Comparison of ENCODE assay signal across 9 cellular contexts in genomic region chr1:111441573-111442192, GRCh38. TPM values are rescaled to one million over a fixed set of nuclear protein-coding genes. Genes with fewer than 3 reads are reported as not detected.
DNase-seq lines count a peak whose midpoint lies in the region; ATAC-seq, FAIRE-seq and TF ChIP-seq lines count a peak whose summit lies in the region.
"Had no signal": no experiment of that assay in that cellular context is flagged by ENCODE, and none has a peak within 500 bp of the region (broad histone marks: within the 10 kb centered on the region; RNA-seq: fewer than 3 reads in every experiment).

No MANE protein-coding gene starts in this region.

- H3K9ac ChIP-seq in HUES6 (ENCODE audit: low read length) (peak overlapping the region; percentile 13), endodermal cell (ENCODE audit: extremely low read depth, low read length, poor library complexity, severe bottlenecking) (no peak overlapping the region)

- peaks cover 26% of the 10 kb centered on the region for H3K4me1 ChIP-seq in CD4-positive, alpha-beta memory T cell (ENCODE audit: insufficient read depth, low read length)
- H3K4me1 ChIP-seq in HUES6 (ENCODE audit: control insufficient read depth, insufficient read depth, low read length) (no peaks in the 10 kb centered on the region), endodermal cell (ENCODE audit: control insufficient read depth, insufficient read depth, low read length) (peaks cover 2% of the 10 kb centered on the region), small intestine (ENCODE audit: control insufficient read depth in 2 of 2, insufficient read depth in 1 of 2, low read depth in 1 of 2, low read length in 1 of 2) (peaks cover 2% of the 10 kb centered on the region in 2 donors)
- H3K4me1 ChIP-seq: psoas muscle had no signal

- no peaks in the 10 kb centered on the region for H3K27me3 Mint-ChIP-seq in CD4-positive, alpha-beta memory T cell
- no peaks in the 10 kb centered on the region for H3K27me3 Mint-ChIP-seq in endodermal cell (ENCODE audit: insufficient read depth)
- H3K27me3 Mint-ChIP-seq in mesothelial cell of epicardium (ENCODE audit: low read depth) = no peaks in the 10 kb centered on the region

- peak; percentile 62 to 72 (median 64) for DNase-seq in CD4-positive, alpha-beta memory T cell
- DNase-seq in activated CD4-positive, alpha-beta T cell treated with anti-CD3 and anti-CD28 coated beads, Interleukin-2, amount 50 U/mL, for 1 hour = peak; percentile 75
- DNase-seq in endodermal cell (peak; percentile 88), small intestine (peak; percentile 16), NCI-H748 (lab: John Stamatoyannopoulos, UW; ENCODE audit: unreplicated experiment) (no peak), mesothelial cell of epicardium (ENCODE audit: low spot score in 2 of 2, unreplicated experiment in 2 of 2) (no peak)

- no peak overlapping the region for H3K4me3 Mint-ChIP-seq in CD4-positive, alpha-beta memory T cell
- H3K4me3 Mint-ChIP-seq in endodermal cell (no peak overlapping the region), mesothelial cell of epicardium (no peak overlapping the region)

- CTCF ChIA-PET in CD4-positive, alpha-beta memory T cell (lab: Charles Lee; ENCODE audit: partially characterized antibody) = interaction anchor here (0.6 to 4.4 kb wide), 12 partner anchors 14 to 412 kb away, joined by 3 to 23 read pairs (median 3); partner anchors contain the start of gene OVGP1

- intact Hi-C loops in CD4-positive, alpha-beta memory T cell (cut with micrococcal nuclease) = loop anchor here (1.0 to 2.0 kb wide), 5 partner anchors 35 to 328 kb away; no protein-coding TSS in a partner anchor

- H3K27me3 ChIP-seq in CD4-positive, alpha-beta memory T cell (ENCODE audit: insufficient read depth, low read length) = no peaks in the 10 kb centered on the region
- H3K27me3 ChIP-seq in HUES6 (ENCODE audit: control insufficient read depth, insufficient read depth, low read length) (no peaks in the 10 kb centered on the region), endodermal cell (ENCODE audit: control insufficient read depth, insufficient read depth, low read length, poor library complexity, severe bottlenecking) (no peaks in the 10 kb centered on the region), small intestine (ENCODE audit: control insufficient read depth in 2 of 2, insufficient read depth in 2 of 2, low read length in 2 of 2) (no peaks in the 10 kb centered on the region)

- WGBS in endodermal cell (ENCODE audit: insufficient coverage in 1 of 2, insufficient read length in 1 of 2), 2 experiments = 71 to 100% methylated on average over 2 to 9 of the region's 9 CpGs
- 53 to 61% (median 59%) methylated on average over 9 of the region's 9 CpGs for WGBS in small intestine, 3 donors

- H3K36me3 ChIP-seq in CD4-positive, alpha-beta memory T cell (ENCODE audit: insufficient read depth, low read length) = peaks cover 80% of the 10 kb centered on the region
- H3K36me3 ChIP-seq in HUES6 (ENCODE audit: control insufficient read depth, insufficient read depth, low read length) (peaks cover 94% of the 10 kb centered on the region), endodermal cell (ENCODE audit: control insufficient read depth, insufficient read depth, low read length) (peaks cover 93% of the 10 kb centered on the region), small intestine (ENCODE audit: control insufficient read depth in 2 of 2, insufficient read depth in 2 of 2, low read length in 2 of 2) (peaks cover 21 to 25% of the 10 kb centered on the region in 2 donors)

- H3K4me3 ChIP-seq in CD4-positive, alpha-beta memory T cell (ENCODE audit: low read length in 2 of 2) = no peak overlapping the region
- H3K4me3 ChIP-seq in HUES6 (ENCODE audit: low read depth, low read length) (no peak overlapping the region), endodermal cell (ENCODE audit: low read length) (no peak overlapping the region), small intestine (ENCODE audit: low read depth in 1 of 2, low read length in 2 of 2) (no peak overlapping the region)
- H3K4me3 ChIP-seq: psoas muscle had no signal

- no peaks in the 10 kb centered on the region for H3K9me3 ChIP-seq in CD4-positive, alpha-beta memory T cell (ENCODE audit: control insufficient read depth in 1 of 2, low read length in 2 of 2)
- H3K9me3 ChIP-seq in HUES6 (ENCODE audit: control insufficient read depth, insufficient read depth, low read depth, low read length) = no peaks in the 10 kb centered on the region
- no peaks in the 10 kb centered on the region for H3K9me3 ChIP-seq in endodermal cell (ENCODE audit: control insufficient read depth, low read length)
- no peaks in the 10 kb centered on the region for H3K9me3 ChIP-seq in small intestine (ENCODE audit: control insufficient read depth, low read depth)
- H3K9me3 ChIP-seq: psoas muscle had no signal

- H3K27ac ChIP-seq in CD4-positive, alpha-beta memory T cell (ENCODE audit: low read depth, low read length) = peak overlapping the region; percentile 12
- H3K27ac ChIP-seq in HUES6 (ENCODE audit: low read depth, low read length) (no peak overlapping the region), endodermal cell (ENCODE audit: low read depth, low read length) (no peak overlapping the region), small intestine (ENCODE audit: low read depth in 1 of 2, low read length in 1 of 2) (no peak overlapping the region)
- H3K27ac ChIP-seq: psoas muscle had no signal

- POLR2A ChIA-PET in CD4-positive, alpha-beta memory T cell (lab: Charles Lee; ENCODE audit: partially characterized antibody) = interaction anchor here (0.7 to 2.6 kb wide), 6 partner anchors 12 to 254 kb away, joined by 3 to 10 read pairs (median 4); no protein-coding TSS in a partner anchor

- H3K4me1 Mint-ChIP-seq in CD4-positive, alpha-beta memory T cell = peaks cover 16 to 44% (median 27%) of the 10 kb centered on the region in 4 donors
- H3K4me1 Mint-ChIP-seq in endodermal cell (peaks cover 17% of the 10 kb centered on the region), mesothelial cell of epicardium (peaks cover under 1% of the 10 kb centered on the region)

- peaks cover 65 to 88% of the 10 kb centered on the region in 2 donors for H3K36me3 Mint-ChIP-seq in CD4-positive, alpha-beta memory T cell
- H3K36me3 Mint-ChIP-seq in endodermal cell (ENCODE audit: low read depth) = peaks cover 70% of the 10 kb centered on the region
- H3K36me3 Mint-ChIP-seq in mesothelial cell of epicardium = peaks cover 17% of the 10 kb centered on the region

- TF ChIP-seq CTCF in endodermal cell (conservative IDR thresholded peaks at IDR 0.05) (peak; percentile 91), mesothelial cell of epicardium (IDR thresholded peaks at IDR 0.05; ENCODE audit: unreplicated experiment) (no peak)

- peak overlapping the region; percentile 68 to 82 (median 77) for H3K27ac Mint-ChIP-seq in CD4-positive, alpha-beta memory T cell
- H3K27ac Mint-ChIP-seq in endodermal cell (peak overlapping the region; percentile 58), mesothelial cell of epicardium (no peak overlapping the region)

- no peak for ATAC-seq in GM18909 (IDR thresholded peaks at IDR 0.05; ENCODE audit: poor library complexity, unreplicated experiment)
- ATAC-seq: psoas muscle had no signal

- no peak for FAIRE-seq in small intestine (lab: Jason Lieb, UNC)

- H3K9me3 Mint-ChIP-seq in CD4-positive, alpha-beta memory T cell = no peaks in the 10 kb centered on the region
- H3K9me3 Mint-ChIP-seq in endodermal cell = no peaks in the 10 kb centered on the region
- no peaks in the 10 kb centered on the region for H3K9me3 Mint-ChIP-seq in mesothelial cell of epicardium

RNA-seq across cellular contexts. Expression of gene WDR77, which starts 7.4 kb away (rescaled TPM):
- total RNA-seq in CD4-positive, alpha-beta memory T cell = 10 to 100 TPM; 26.3 to 30.3 TPM
- polyA plus RNA-seq in CD4-positive, alpha-beta memory T cell = 10 to 100 TPM; 38.5 to 52.6 TPM
- total RNA-seq in endodermal cell (10 to 100 TPM; 60.4 to 68.4 TPM), mesothelial cell of epicardium (29.1 to 32.6 TPM (median 32.6 TPM) in 3 replicates)
- 41.7 TPM for polyA plus RNA-seq in endodermal cell (2013, experiment 1 of 2)
- 39.0 TPM for polyA plus RNA-seq in endodermal cell (2013, experiment 2 of 2)
- 10 to 100 TPM; 11.0 to 29.3 (median 14.1) TPM for polyA plus RNA-seq in small intestine

RNA-seq across cellular contexts. Expression of gene ATP5PB, which starts 7.6 kb away (rescaled TPM):
- 100 to 1,000 TPM; 103 to 112 TPM for total RNA-seq in CD4-positive, alpha-beta memory T cell
- polyA plus RNA-seq in CD4-positive, alpha-beta memory T cell = 100 to 1,000 TPM; 487 to 655 TPM
- total RNA-seq in endodermal cell (100 to 1,000 TPM; 165 to 181 TPM), mesothelial cell of epicardium (155 to 162 TPM (median 156 TPM) in 3 replicates)
- polyA plus RNA-seq in endodermal cell (2013, experiment 1 of 2) = 310 TPM
- 311 TPM for polyA plus RNA-seq in endodermal cell (2013, experiment 2 of 2)
- 100 to 1,000 TPM; 502 to 589 (median 515) TPM for polyA plus RNA-seq in small intestine

RNA-seq across cellular contexts. Expression of gene OVGP1, which starts 14.1 kb away (rescaled TPM):
- total RNA-seq in CD4-positive, alpha-beta memory T cell = 1 to 10 TPM; 4.5 to 4.9 TPM
- under 1 TPM in 1 of 2 donors, not detected in 1; 0.61 TPM for polyA plus RNA-seq in CD4-positive, alpha-beta memory T cell
- total RNA-seq in endodermal cell (1 to 10 TPM in 1 of 2 donors, under 1 TPM in 1; 0.73 to 4.2 TPM), mesothelial cell of epicardium (2.7 to 3.6 TPM (median 2.9 TPM) in 3 replicates)
- polyA plus RNA-seq in endodermal cell (2013, experiment 1 of 2) = 2.2 TPM
- 2.3 TPM for polyA plus RNA-seq in endodermal cell (2013, experiment 2 of 2)
- 1 to 10 TPM; 1.6 to 2.7 (median 2.2) TPM for polyA plus RNA-seq in small intestine

RNA-seq across cellular contexts. Expression of gene C1orf162, which starts 32.1 kb away (rescaled TPM):
- total RNA-seq in CD4-positive, alpha-beta memory T cell = 10 to 100 TPM; 74.9 to 75.9 TPM
- polyA plus RNA-seq in CD4-positive, alpha-beta memory T cell = 100 to 1,000 TPM; 139 to 274 TPM
- total RNA-seq in endodermal cell = under 1 TPM; 0.26 to 0.60 TPM
- 0.93 TPM for polyA plus RNA-seq in endodermal cell (2013, experiment 1 of 2)
- 0.95 TPM for polyA plus RNA-seq in endodermal cell (2013, experiment 2 of 2)
- polyA plus RNA-seq in small intestine = 10 to 100 TPM; 10.3 to 27.2 (median 14.1) TPM
- 0.72 to 1.1 TPM (median 0.83 TPM) in 3 replicates for total RNA-seq in mesothelial cell of epicardium

Comparison
In these comparisons a context has a peak if more than half of its experiments do, and no peak if none do; other contexts are left out.
1. DNase-seq: peak in CD4-positive, alpha-beta memory T cell (5 of 5), activated CD4-positive, alpha-beta T cell treated with anti-CD3 and anti-CD28 coated beads, Interleukin-2, amount 50 U/mL, for 1 hour (single experiment), endodermal cell (single experiment) and small intestine (single experiment); none in NCI-H748 (single experiment) and mesothelial cell of epicardium (0 of 2).